Comparison of ENCODE assay signal across 17 cellular contexts in genomic region chr3:98890960-98891910, GRCh38. TPM values are rescaled to one million over a fixed set of nuclear protein-coding genes. Genes with fewer than 3 reads are reported as not detected.
A peak's percentile ranks its signal among the peaks of the same experiment; 100 is the strongest.
DNase-seq lines count a peak whose midpoint lies in the region; ATAC-seq and TF ChIP-seq lines count a peak whose summit lies in the region.
"Had no signal": no experiment of that assay in that cellular context is flagged by ENCODE, and none has a peak within 500 bp of the region (broad histone marks: within the 10 kb centered on the region; RNA-seq: fewer than 3 reads in every experiment).

No MANE protein-coding gene starts in this region.

- no peaks in the 10 kb centered on the region for H3K27me3 ChIP-seq in adipocyte (replicated peaks; ENCODE audit: control insufficient read depth, insufficient read depth, low read length)
- H3K27me3 ChIP-seq: colonic mucosa, vagina had no signal

- DNase-seq in AG10803 (ENCODE audit: low read depth) = peak; percentile 35
- no peak for DNase-seq in adipocyte (ENCODE audit: low read depth)
- no peak for DNase-seq in Right ventricle myocardium superior
- no peak for DNase-seq in LoVo (ENCODE audit: low spot score)
- DNase-seq in KG1 (lab: John Stamatoyannopoulos, UW) = no peak
- DNase-seq in stimulated activated CD4-positive, alpha-beta T cell treated with anti-CD3 and anti-CD28 coated beads, Interleukin-1b, Interleukin-23, amount 100 ng/mL, for 48 hours = no peak
- DNase-seq: amniotic stem cell; colonic mucosa; islet precursor cell; naive thymus-derived CD4-positive, alpha-beta T cell; NCI-H146 had no signal

- H3K36me3 ChIP-seq in adipocyte (ENCODE audit: control insufficient read depth, insufficient read depth, low read length, severe bottlenecking) (peaks cover 4% of the 10 kb centered on the region), mesodermal cell (ENCODE audit: control insufficient read depth, insufficient read depth, low read length) (peaks cover 19% of the 10 kb centered on the region)
- H3K36me3 ChIP-seq: colonic mucosa, vagina had no signal

- peak overlapping the region; percentile 19 for H3K27ac ChIP-seq in mesodermal cell (ENCODE audit: low read depth, low read length, severe bottlenecking)
- H3K27ac ChIP-seq: colonic mucosa, vagina had no signal

- WGBS in mesodermal cell (ENCODE audit: insufficient coverage in 2 of 2), 2 experiments = 58 to 79% methylated on average over 2 to 3 of the region's 4 CpGs

- H3K4me1 ChIP-seq in adipocyte (ENCODE audit: control insufficient read depth, insufficient read depth, low read length) (peaks cover 72% of the 10 kb centered on the region), mesodermal cell (ENCODE audit: control insufficient read depth, insufficient read depth, low read length, poor library complexity, severe bottlenecking) (peaks cover 67% of the 10 kb centered on the region)
- H3K4me1 ChIP-seq: colonic mucosa had no signal

- ATAC-seq in Right ventricle myocardium superior (ENCODE audit: poor library complexity) = peak; percentile 19
- ATAC-seq in HG03159 (IDR thresholded peaks at IDR 0.05; ENCODE audit: unreplicated experiment) = no peak
- ATAC-seq: activated CD4-positive, CD25-positive, alpha-beta regulatory T cell treated with anti-CD3 and anti-CD28 coated beads, Interleukin-2, amount 50 U/mL, for 24 hours; activated T-helper 17 cell treated with anti-CD3 and anti-CD28 coated beads, Interleukin-2, amount 50 U/mL, for 72 hours; esophagus mucosa; naive thymus-derived CD4-positive, alpha-beta T cell had no signal

- TF ChIP-seq CTCF in AG10803 (conservative IDR thresholded peaks at IDR 0.05; ENCODE audit: low read length) = no peak

- intact Hi-C loops in Right ventricle myocardium superior (cut with DNase I) = loop anchor here (10.0 kb wide), 1 partner anchor 66 kb away; no protein-coding TSS in a partner anchor

- peak overlapping the region; percentile 13 for H3K9ac ChIP-seq in adipocyte (ENCODE audit: low read length)

- no peak overlapping the region for H3K4me3 ChIP-seq in AG10803 (ENCODE audit: low read length)
- no peak overlapping the region for H3K4me3 ChIP-seq in adipocyte (ENCODE audit: low read length)
- H3K4me3 ChIP-seq in mesodermal cell (ENCODE audit: extremely low read depth, insufficient read depth, low read length, poor library complexity, severe bottlenecking) = no peak overlapping the region
- H3K4me3 ChIP-seq: colonic mucosa, vagina had no signal

- H3K9me3 ChIP-seq in adipocyte (ENCODE audit: control insufficient read depth, low read length) = no peaks in the 10 kb centered on the region
- H3K9me3 ChIP-seq in mesodermal cell (ENCODE audit: control insufficient read depth, low read length) = no peaks in the 10 kb centered on the region
- H3K9me3 ChIP-seq: colonic mucosa, vagina had no signal

RNA-seq across cellular contexts. Expression of gene DCBLD2, which starts 10.3 kb away (rescaled TPM):
- 27.2 TPM for total RNA-seq in Right ventricle myocardium superior
- polyA plus RNA-seq in mesodermal cell (2013, experiment 1 of 2) = 71.5 TPM
- polyA plus RNA-seq in mesodermal cell (2013, experiment 2 of 2) = 66.0 TPM
